In genomic region chr17:73297934-73298861, GRCh38 we compare ENCODE assay signal across 1 cellular context.
A peak's percentile ranks its signal among the peaks of the same experiment; 100 is the strongest.
TF ChIP-seq lines count a peak whose summit lies in the region.

No MANE protein-coding gene starts in this region.

TF ChIP-seq in SK-N-SH treated with all-trans-retinoic acid at 6 μM for 48 hours, 23 proteins besides CTCF, POLR2A, EP300 and RAD21 (continued from another document):
- 0 out of 2 replicates have a peak, but pooled peaks have one; percentile 17 for TF ChIP-seq PATZ1 (CRISPR knock-in tag; IDR thresholded peaks at IDR 0.05; ENCODE audit: borderline replicate concordance)
